Comparison of ENCODE assay signal across 28 cellular contexts in genomic region chr10:50299948-50300669, GRCh38. TPM values are rescaled to one million over a fixed set of nuclear protein-coding genes. Genes with fewer than 3 reads are reported as not detected.
"Had no signal": no experiment of that assay in that cellular context is flagged by ENCODE, and none has a peak within 500 bp of the region (broad histone marks: within the 10 kb centered on the region; RNA-seq: fewer than 3 reads in every experiment).

No MANE protein-coding gene starts in this region.

- H3K4me1 ChIP-seq: left ventricle myocardium inferior, pancreas, prostate gland, sigmoid colon, spleen, tibial nerve, uterus had no signal

- H3K27me3 Mint-ChIP-seq: naive thymus-derived CD8-positive, alpha-beta T cell; stimulated activated memory B cell treated with anti-CD40 and anti-IgM and Interleukin-4, amounts not matched to agents 10 μg/mL and 1 μg/mL and 100 μg/mL, for 72 hours; stimulated activated naive CD8-positive, alpha-beta T cell treated with anti-CD3 and anti-CD28 coated beads, Interleukin-15, amount 100 ng/mL, for 72 hours; type B pancreatic cell had no signal

- H3K36me3 Mint-ChIP-seq: type B pancreatic cell had no signal

- H3K27ac Mint-ChIP-seq: immature natural killer cell; naive thymus-derived CD8-positive, alpha-beta T cell; nephron; stimulated activated memory B cell treated with anti-CD40 and anti-IgM and Interleukin-4, amounts not matched to agents 10 μg/mL and 1 μg/mL and 100 μg/mL, for 72 hours; stimulated activated naive CD8-positive, alpha-beta T cell treated with anti-CD3 and anti-CD28 coated beads, Interleukin-15, amount 100 ng/mL, for 72 hours; type B pancreatic cell had no signal

- H3K4me1 Mint-ChIP-seq: nephron; neural crest cell; stimulated activated naive CD8-positive, alpha-beta T cell treated with anti-CD3 and anti-CD28 coated beads, Interleukin-15, amount 100 ng/mL, for 72 hours had no signal

- H3K36me3 ChIP-seq: left ventricle myocardium inferior, pancreas, prostate gland, sigmoid colon, spleen, uterus had no signal

- H3K9me3 Mint-ChIP-seq: type B pancreatic cell had no signal

- FAIRE-seq: islet of Langerhans, pancreas, small intestine had no signal

- DNase-seq: hypothalamus; immature natural killer cell; left ventricle myocardium inferior; mesendoderm; midbrain; naive thymus-derived CD8-positive, alpha-beta T cell; nucleus accumbens; pancreas; posterior cingulate gyrus; retina; right cardiac atrium; sigmoid colon; small intestine; spleen; stimulated activated CD4-positive, alpha-beta T cell treated with anti-CD3 and anti-CD28 coated beads, Interleukin-4, amount 100 ng/mL, for 4 hours; stimulated activated CD8-positive, alpha-beta memory T cell treated with anti-CD3 and anti-CD28 coated beads, Interleukin-4, amount 100 ng/mL, for 48 hours; stimulated activated naive CD4-positive, alpha-beta T cell treated with Interleukin-2 at 50 U/mL for 16 hours; stimulated activated naive CD8-positive, alpha-beta T cell treated with anti-CD3 and anti-CD28 coated beads, Interleukin-15, amount 100 ng/mL, for 72 hours; substantia nigra; uterus had no signal

- H3K27me3 ChIP-seq: pancreas, sigmoid colon, spleen, tibial nerve, uterus had no signal

- H3K9me3 ChIP-seq: pancreas, prostate gland, uterus had no signal

- H3K4me3 Mint-ChIP-seq: immature natural killer cell; naive thymus-derived CD8-positive, alpha-beta T cell; nephron; neural crest cell; stimulated activated memory B cell treated with anti-CD40 and anti-IgM and Interleukin-4, amounts not matched to agents 10 μg/mL and 1 μg/mL and 100 μg/mL, for 72 hours; stimulated activated naive CD8-positive, alpha-beta T cell treated with anti-CD3 and anti-CD28 coated beads, Interleukin-15, amount 100 ng/mL, for 72 hours; type B pancreatic cell had no signal

- ATAC-seq: naive thymus-derived CD8-positive, alpha-beta T cell; pancreas; right cardiac atrium; stimulated activated memory B cell treated with anti-CD40 and anti-IgM and Interleukin-4, amounts not matched to agents 10 μg/mL and 1 μg/mL and 100 μg/mL, for 72 hours; stimulated activated naive CD8-positive, alpha-beta T cell treated with anti-CD3 and anti-CD28 coated beads, Interleukin-15, amount 100 ng/mL, for 72 hours had no signal

- H3K27ac ChIP-seq: left ventricle myocardium inferior, pancreas, prostate gland, sigmoid colon, spleen, tibial nerve, uterus had no signal

- H3K4me3 ChIP-seq: left ventricle myocardium inferior, lung, pancreas, prostate gland, sigmoid colon, spleen, tibial nerve, uterus had no signal

RNA-seq across cellular contexts. Expression of gene ASAH2, which starts 48.8 kb away (rescaled TPM):
- total RNA-seq: left ventricle myocardium inferior had no signal
